Comparison of ENCODE assay signal across 22 cellular contexts in the genomic region with DNA sequence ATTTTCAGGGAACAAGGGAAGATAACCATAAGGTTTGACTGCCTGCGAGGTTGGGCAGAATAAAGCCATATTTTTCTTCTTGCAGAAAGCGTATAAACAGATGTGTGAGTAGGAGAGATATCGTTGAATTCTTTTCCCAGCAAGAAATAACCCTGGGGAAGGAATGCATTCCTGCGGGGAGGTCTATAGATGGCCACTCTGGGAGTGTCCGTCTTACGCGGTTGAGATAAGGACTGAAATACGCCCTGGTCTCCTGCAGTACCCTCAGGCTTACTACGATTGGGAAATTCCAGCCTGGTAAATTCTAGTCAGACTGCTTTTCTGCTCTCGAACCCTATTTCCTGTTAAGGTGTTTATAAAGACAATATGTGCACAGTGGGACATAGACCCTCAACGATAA.
DNase-seq lines count a peak whose midpoint lies in the region; ATAC-seq and TF ChIP-seq lines count a peak whose summit lies in the region.
"Had no signal": no experiment of that assay in that cellular context is flagged by ENCODE, and none has a peak within 500 bp of the region (broad histone marks: within the 10 kb centered on the region; RNA-seq: fewer than 3 reads in every experiment).

No MANE protein-coding gene starts in this region.

- H3K36me3 ChIP-seq in brain microvascular endothelial cell (replicated peaks): no peaks in the 10 kb centered on the region
- H3K36me3 ChIP-seq: BLaER1 treated with 17β-estradiol and CSF1 and Interleukin-3, amounts not matched to agents 10 nM and 100 nM had no signal

- H3K27me3 ChIP-seq in brain microvascular endothelial cell (replicated peaks): no peaks in the 10 kb centered on the region
- H3K27me3 ChIP-seq: BLaER1 treated with 17β-estradiol and CSF1 and Interleukin-3, amounts not matched to agents 10 nM and 100 nM had no signal

- ATAC-seq in SK-N-SH treated with all-trans-retinoic acid at 6 μM for 48 hours: no peak
- no peak for ATAC-seq in GM18511 (IDR thresholded peaks at IDR 0.05; ENCODE audit: unreplicated experiment)
- ATAC-seq: A549 had no signal

- in situ Hi-C loops in brain microvascular endothelial cell (cut with HindIII; ENCODE audit: low pct_ligation_motif_present, low sequenced_read_pairs): no loop called here

- DNase-seq in ELF-1 (ENCODE audit: low read depth, low spot score) (peak; percentile 8), brain microvascular endothelial cell (peak; percentile 29), fibroblast of the aortic adventitia (ENCODE audit: low read depth) (peak; percentile 2), NK-92 (lab: John Stamatoyannopoulos, UW; ENCODE audit: unreplicated experiment) (no peak)
- DNase-seq: AML-193; CD4-positive, alpha-beta memory T cell; CD4-positive, CD25-positive, alpha-beta regulatory T cell; CD8-positive, alpha-beta memory T cell; COR-L47; DMS 273 treated with DMSO at 0.1 percent for 48 hours; DMS153; DMS53; DMS79; DND-41; EL; GF-D8 had no signal

- H3K4me3 ChIP-seq in brain microvascular endothelial cell (ENCODE audit: low read depth, low read length) (no peak overlapping the region), fibroblast of the aortic adventitia (ENCODE audit: low read depth, low read length) (no peak overlapping the region)
- H3K4me3 ChIP-seq: A549; BLaER1 treated with 17β-estradiol and CSF1 and Interleukin-3, amounts not matched to agents 10 nM and 100 nM had no signal

- TF ChIP-seq CTCF in brain microvascular endothelial cell (IDR thresholded peaks at IDR 0.05; ENCODE audit: low read depth, low read length, missing control alignments) (no peak), fibroblast of the aortic adventitia (IDR thresholded peaks at IDR 0.05; ENCODE audit: insufficient read depth, low read length) (no peak)

- H3K27ac ChIP-seq in brain microvascular endothelial cell: no peak overlapping the region
- H3K27ac ChIP-seq: 22Rv1; A549; BLaER1 treated with 17β-estradiol and CSF1 and Interleukin-3, amounts not matched to agents 10 nM and 100 nM; C4-2B had no signal

TF ChIP-seq in SK-N-SH treated with all-trans-retinoic acid at 6 μM for 48 hours, 23 proteins besides CTCF, POLR2A, EP300 and RAD21:
- TF ChIP-seq ISL1 (CRISPR knock-in tag; IDR thresholded peaks at IDR 0.05) (no peak), ZC3H10 (CRISPR knock-in tag; IDR thresholded peaks at IDR 0.05) (no peak), TCF4 (CRISPR knock-in tag; IDR thresholded peaks at IDR 0.05; ENCODE audit: borderline replicate concordance) (no peak), RARB (CRISPR knock-in tag; IDR thresholded peaks at IDR 0.05) (no peak), ZNF70 (CRISPR knock-in tag; IDR thresholded peaks at IDR 0.05) (no peak), PPARA (CRISPR knock-in tag; IDR thresholded peaks at IDR 0.05; ENCODE audit: borderline replicate concordance) (no peak), ZFP30 (CRISPR knock-in tag; IDR thresholded peaks at IDR 0.05) (no peak)
- TF ChIP-seq, protein P1, sequence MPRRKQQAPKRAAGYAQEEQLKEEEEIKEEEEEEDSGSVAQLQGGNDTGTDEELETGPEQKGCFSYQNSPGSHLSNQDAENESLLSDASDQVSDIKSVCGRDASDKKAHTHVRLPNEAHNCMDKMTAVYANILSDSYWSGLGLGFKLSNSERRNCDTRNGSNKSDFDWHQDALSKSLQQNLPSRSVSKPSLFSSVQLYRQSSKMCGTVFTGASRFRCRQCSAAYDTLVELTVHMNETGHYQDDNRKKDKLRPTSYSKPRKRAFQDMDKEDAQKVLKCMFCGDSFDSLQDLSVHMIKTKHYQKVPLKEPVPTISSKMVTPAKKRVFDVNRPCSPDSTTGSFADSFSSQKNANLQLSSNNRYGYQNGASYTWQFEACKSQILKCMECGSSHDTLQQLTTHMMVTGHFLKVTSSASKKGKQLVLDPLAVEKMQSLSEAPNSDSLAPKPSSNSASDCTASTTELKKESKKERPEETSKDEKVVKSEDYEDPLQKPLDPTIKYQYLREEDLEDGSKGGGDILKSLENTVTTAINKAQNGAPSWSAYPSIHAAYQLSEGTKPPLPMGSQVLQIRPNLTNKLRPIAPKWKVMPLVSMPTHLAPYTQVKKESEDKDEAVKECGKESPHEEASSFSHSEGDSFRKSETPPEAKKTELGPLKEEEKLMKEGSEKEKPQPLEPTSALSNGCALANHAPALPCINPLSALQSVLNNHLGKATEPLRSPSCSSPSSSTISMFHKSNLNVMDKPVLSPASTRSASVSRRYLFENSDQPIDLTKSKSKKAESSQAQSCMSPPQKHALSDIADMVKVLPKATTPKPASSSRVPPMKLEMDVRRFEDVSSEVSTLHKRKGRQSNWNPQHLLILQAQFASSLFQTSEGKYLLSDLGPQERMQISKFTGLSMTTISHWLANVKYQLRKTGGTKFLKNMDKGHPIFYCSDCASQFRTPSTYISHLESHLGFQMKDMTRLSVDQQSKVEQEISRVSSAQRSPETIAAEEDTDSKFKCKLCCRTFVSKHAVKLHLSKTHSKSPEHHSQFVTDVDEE (CRISPR knock-in tag; IDR thresholded peaks at IDR 0.05): no peak
- TF ChIP-seq, protein P2, sequence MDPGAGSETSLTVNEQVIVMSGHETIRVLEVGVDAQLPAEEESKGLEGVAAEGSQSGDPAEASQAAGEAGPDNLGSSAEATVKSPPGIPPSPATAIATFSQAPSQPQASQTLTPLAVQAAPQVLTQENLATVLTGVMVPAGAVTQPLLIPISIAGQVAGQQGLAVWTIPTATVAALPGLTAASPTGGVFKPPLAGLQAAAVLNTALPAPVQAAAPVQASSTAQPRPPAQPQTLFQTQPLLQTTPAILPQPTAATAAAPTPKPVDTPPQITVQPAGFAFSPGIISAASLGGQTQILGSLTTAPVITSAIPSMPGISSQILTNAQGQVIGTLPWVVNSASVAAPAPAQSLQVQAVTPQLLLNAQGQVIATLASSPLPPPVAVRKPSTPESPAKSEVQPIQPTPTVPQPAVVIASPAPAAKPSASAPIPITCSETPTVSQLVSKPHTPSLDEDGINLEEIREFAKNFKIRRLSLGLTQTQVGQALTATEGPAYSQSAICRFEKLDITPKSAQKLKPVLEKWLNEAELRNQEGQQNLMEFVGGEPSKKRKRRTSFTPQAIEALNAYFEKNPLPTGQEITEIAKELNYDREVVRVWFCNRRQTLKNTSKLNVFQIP (CRISPR knock-in tag; IDR thresholded peaks at IDR 0.05; ENCODE audit: borderline replicate concordance, low read depth): no peak
